1 cellular context compared by ENCODE assay signal in genomic region chr3:47824541-47825473, GRCh38.
A peak's percentile ranks its signal among the peaks of the same experiment; 100 is the strongest.
TF ChIP-seq lines count a peak whose summit lies in the region.

No MANE protein-coding gene starts in this region.

TF ChIP-seq in GM12878, 131 proteins besides CTCF, POLR2A, EP300 and RAD21 (continued from another document and continues in another):
- TF ChIP-seq SKIL (IDR thresholded peaks at IDR 0.05; ENCODE audit: low read depth, poor library complexity, severe bottlenecking) (no peak), CBFB (IDR thresholded peaks at IDR 0.05; ENCODE audit: low read depth) (no peak), SREBF2 (IDR thresholded peaks at IDR 0.05; ENCODE audit: low read length) (no peak), RB1 (IDR thresholded peaks at IDR 0.05; ENCODE audit: borderline replicate concordance) (peak; percentile 91), FOS (IDR thresholded peaks at IDR 0.05; ENCODE audit: borderline replicate concordance, extremely low read depth, insufficient read length) (no peak), RAD51 (IDR thresholded peaks at IDR 0.05) (no peak), MTA2 (IDR thresholded peaks at IDR 0.05; ENCODE audit: low read depth) (no peak), YY1 (IDR thresholded peaks at IDR 0.05; ENCODE audit: low read depth, low read length) (peak; percentile 98), MEF2A (IDR thresholded peaks at IDR 0.05; ENCODE audit: insufficient read depth, low read depth, low read length) (peak; percentile 22; the same call in 1 of the 2 replicates), ZNF622 (IDR thresholded peaks at IDR 0.05) (no peak), ZBED1 (IDR thresholded peaks at IDR 0.05; ENCODE audit: borderline replicate concordance) (no peak), SMARCA5 (IDR thresholded peaks at IDR 0.05) (peak; percentile 98), CHD1 (IDR thresholded peaks at IDR 0.05; ENCODE audit: low read depth, low read length) (no peak), CREB1 (IDR thresholded peaks at IDR 0.05; ENCODE audit: low read depth) (peak; percentile 22; the same call in 1 of the 2 replicates), POLR2AphosphoS5 (IDR thresholded peaks at IDR 0.05; ENCODE audit: low read length) (peak; percentile 78), POU2F2 (IDR thresholded peaks at IDR 0.05; ENCODE audit: borderline replicate concordance, low read depth, low read length) (no peak), SMAD1 (IDR thresholded peaks at IDR 0.05; ENCODE audit: low read depth, partially characterized antibody) (no peak), YBX1 (IDR thresholded peaks at IDR 0.05) (no peak), TCF12 (IDR thresholded peaks at IDR 0.05; ENCODE audit: low read depth, low read length) (peak; percentile 76), KAT2A (conservative IDR thresholded peaks at IDR 0.05; ENCODE audit: control insufficient read depth, low read depth, low read length) (no peak), ZNF592 (IDR thresholded peaks at IDR 0.05) (peak; percentile 68; the same call in 1 of the 2 replicates), RBBP5 (conservative IDR thresholded peaks at IDR 0.05) (no peak), IKZF2 (IDR thresholded peaks at IDR 0.05) (no peak), MYB (IDR thresholded peaks at IDR 0.05; ENCODE audit: borderline replicate concordance, low read depth, low read length) (no peak), STAT1 (conservative IDR thresholded peaks at IDR 0.05) (peak; percentile 92; the same call in 1 of the 2 replicates), KDM1A (IDR thresholded peaks at IDR 0.05; ENCODE audit: borderline replicate concordance) (no peak), BRCA1 (IDR thresholded peaks at IDR 0.05; ENCODE audit: low read depth, low read length) (no peak), USF2 (IDR thresholded peaks at IDR 0.05; ENCODE audit: borderline replicate concordance, low read depth, low read length) (no peak), NFIC (IDR thresholded peaks at IDR 0.05; ENCODE audit: low read depth, low read length) (no peak), CUX1 (IDR thresholded peaks at IDR 0.05; ENCODE audit: insufficient replicate concordance, low read depth, low read length) (no peak), EZH2 (IDR thresholded peaks at IDR 0.05; ENCODE audit: borderline replicate concordance, control insufficient read depth, low read depth, low read length) (no peak), MTA3 (IDR thresholded peaks at IDR 0.05; ENCODE audit: borderline replicate concordance, low read length) (no peak), ZBTB40 (IDR thresholded peaks at IDR 0.05; ENCODE audit: borderline replicate concordance) (no peak), HDGF (IDR thresholded peaks at IDR 0.05) (peak; percentile 79; the same call in 1 of the 2 replicates), FOXM1 (IDR thresholded peaks at IDR 0.05; ENCODE audit: low read depth, low read length) (no peak; the same call in 1 of the 2 replicates), ZNF384 (IDR thresholded peaks at IDR 0.05; ENCODE audit: borderline replicate concordance, low read depth, low read length) (no peak), PAX5 (IDR thresholded peaks at IDR 0.05; ENCODE audit: borderline replicate concordance, low read depth, low read length) (no peak; the same call in 1 of the 2 replicates), SMC3 (IDR thresholded peaks at IDR 0.05; ENCODE audit: borderline replicate concordance, low read length) (peak; percentile 50), CBX5 (IDR thresholded peaks at IDR 0.05; ENCODE audit: low read depth) (0 out of 2 replicates have a peak, but pooled peaks have one; percentile 52), PML (IDR thresholded peaks at IDR 0.05; ENCODE audit: low read length) (peak; percentile 65; the same call in 1 of the 2 replicates), CHD4 (IDR thresholded peaks at IDR 0.05) (no peak), MXI1 (IDR thresholded peaks at IDR 0.05; ENCODE audit: low read depth, low read length) (peak; percentile 82), CEBPZ (IDR thresholded peaks at IDR 0.05; ENCODE audit: low read depth, low read length) (no peak), MYC (IDR thresholded peaks at IDR 0.05; ENCODE audit: insufficient read depth, insufficient read length, insufficient replicate concordance, low read length, severe bottlenecking) (peak; percentile 77), NBN (IDR thresholded peaks at IDR 0.05) (no peak), MEF2B (IDR thresholded peaks at IDR 0.05; ENCODE audit: partially characterized antibody, poor library complexity, severe bottlenecking) (no peak), CREM (IDR thresholded peaks at IDR 0.05; ENCODE audit: low read depth) (0 out of 2 replicates have a peak, but pooled peaks have one; percentile 26), ETV6 (conservative IDR thresholded peaks at IDR 0.05 in 1 of 2, IDR thresholded peaks at IDR 0.05 in 1 of 2; ENCODE audit: borderline replicate concordance in 1 of 2, low read depth in 1 of 2) (no peak)
